1 cellular context compared by ENCODE assay signal in genomic region chr17:35052780-35053179, GRCh38.
TF ChIP-seq lines count a peak whose summit lies in the region.

No MANE protein-coding gene starts in this region.

TF ChIP-seq in IMR-90, 13 proteins besides CTCF, POLR2A, EP300 and RAD21 (continued from another document):
- no peak for TF ChIP-seq BHLHE40 (IDR thresholded peaks at IDR 0.05; ENCODE audit: low read depth, low read length)
- no peak for TF ChIP-seq MAZ (IDR thresholded peaks at IDR 0.05; ENCODE audit: borderline replicate concordance, low read depth, low read length)
- no peak for TF ChIP-seq CEBPB (IDR thresholded peaks at IDR 0.05; ENCODE audit: low read depth, low read length)
- TF ChIP-seq RFX5 (IDR thresholded peaks at IDR 0.05; ENCODE audit: low read depth, low read length) = no peak
